Comparison of ENCODE assay signal across 22 cellular contexts in the genomic region with DNA sequence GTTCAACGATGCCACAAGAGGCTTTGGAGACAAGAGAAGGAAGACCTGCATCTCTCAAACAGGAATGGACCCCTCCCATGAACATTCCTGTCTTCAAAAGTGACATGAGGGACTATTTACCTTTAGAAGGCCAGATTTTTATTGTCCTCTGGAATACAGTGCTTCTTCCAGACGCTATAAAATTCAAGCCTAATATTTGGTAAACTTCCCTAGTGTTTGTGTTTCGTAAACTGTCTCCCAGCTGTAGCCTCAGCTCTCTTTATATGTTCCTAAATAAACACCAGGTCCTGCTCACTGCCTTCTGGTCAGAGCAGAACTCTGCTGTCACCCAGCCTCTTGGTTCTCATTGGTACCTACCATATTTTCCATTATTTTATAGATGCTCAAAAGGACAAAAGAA.
DNase-seq lines count a peak whose midpoint lies in the region; FAIRE-seq and TF ChIP-seq lines count a peak whose summit lies in the region.
"Had no signal": no experiment of that assay in that cellular context is flagged by ENCODE, and none has a peak within 500 bp of the region (broad histone marks: within the 10 kb centered on the region; RNA-seq: fewer than 3 reads in every experiment).

No MANE protein-coding gene starts in this region.

- TF ChIP-seq CTCF in 22Rv1 (IDR thresholded peaks at IDR 0.05) (no peak), nephron progenitor cell (IDR thresholded peaks at IDR 0.05) (no peak)

- DNase-seq in DMS153 treated with DMSO at 0.1 percent for 48 hours (lab: John Stamatoyannopoulos, UW; ENCODE audit: unreplicated experiment) (peak; percentile 30), adipocyte (ENCODE audit: low read depth) (peak; percentile 37), nephron progenitor cell (no peak), D341Med (ENCODE audit: low spot score) (no peak), GM12892 (ENCODE audit: insufficient read length) (no peak), C1 segment of cervical spinal cord (lab: John Stamatoyannopoulos, UW) (no peak)
- DNase-seq: activated CD4-positive, CD25-positive, alpha-beta regulatory T cell; activated gamma-delta T cell; activated T-cell treated with anti-CD3 and anti-CD28 coated beads for 4 hours; CD4-positive, CD25-positive, alpha-beta regulatory T cell; GOT3; head of caudate nucleus; mammary epithelial cell; naive B cell; NCI-H187; stimulated activated naive CD4-positive, alpha-beta T cell treated with Interleukin-2 at 50 U/mL for 16 hours; T-helper 9 cell had no signal

- peaks cover 4% of the 10 kb centered on the region for H3K9me3 Mint-ChIP-seq in nephron progenitor cell
- H3K9me3 Mint-ChIP-seq: activated CD8-positive, alpha-beta T cell treated with anti-CD3 and anti-CD28 coated beads for 36 hours had no signal

- H3K9ac ChIP-seq in adipocyte (ENCODE audit: low read length), result no peak overlapping the region

- peak overlapping the region; percentile 85 for H3K27ac Mint-ChIP-seq in nephron progenitor cell
- H3K27ac Mint-ChIP-seq: activated CD8-positive, alpha-beta T cell treated with anti-CD3 and anti-CD28 coated beads for 36 hours; CD4-positive, CD25-positive, alpha-beta regulatory T cell; naive B cell had no signal

- no peak for TF ChIP-seq POLR2A in GM12892 (IDR thresholded peaks at IDR 0.05; ENCODE audit: low read depth, low read length)

- no peaks in the 10 kb centered on the region for H3K27me3 ChIP-seq in adipocyte (replicated peaks; ENCODE audit: control insufficient read depth, insufficient read depth, low read length)
- H3K27me3 ChIP-seq: body of pancreas, testis had no signal

- 0 out of 2 replicates have a peak overlapping the region, but pooled peaks have one; percentile 25 for H3K27ac ChIP-seq in 22Rv1
- H3K27ac ChIP-seq: body of pancreas, epithelial cell of prostate had no signal

- H3K4me1 ChIP-seq in adipocyte (ENCODE audit: control insufficient read depth, insufficient read depth, low read length), result peaks cover 34% of the 10 kb centered on the region

- H3K36me3 Mint-ChIP-seq in nephron progenitor cell (ENCODE audit: low read depth), result peaks cover 26% of the 10 kb centered on the region
- H3K36me3 Mint-ChIP-seq: CD4-positive, CD25-positive, alpha-beta regulatory T cell; naive B cell had no signal

- H3K9me3 ChIP-seq in adipocyte (ENCODE audit: control insufficient read depth, low read length), result no peaks in the 10 kb centered on the region
- H3K9me3 ChIP-seq: body of pancreas, testis had no signal

- FAIRE-seq in GM12892 (lab: Jason Lieb, UNC), result no peak

- peaks cover 70% of the 10 kb centered on the region for H3K4me1 Mint-ChIP-seq in nephron progenitor cell
- H3K4me1 Mint-ChIP-seq: CD4-positive, CD25-positive, alpha-beta regulatory T cell; naive B cell had no signal

- no peak overlapping the region for H3K4me3 Mint-ChIP-seq in nephron progenitor cell
- H3K4me3 Mint-ChIP-seq: activated CD8-positive, alpha-beta T cell treated with anti-CD3 and anti-CD28 coated beads for 36 hours; CD4-positive, CD25-positive, alpha-beta regulatory T cell; naive B cell had no signal

- no peak overlapping the region for H3K4me3 ChIP-seq in adipocyte (ENCODE audit: low read length)
- H3K4me3 ChIP-seq: body of pancreas, testis had no signal

- H3K27me3 Mint-ChIP-seq in nephron progenitor cell (ENCODE audit: low read depth, poor library complexity), result no peaks in the 10 kb centered on the region

- H3K36me3 ChIP-seq in adipocyte (ENCODE audit: control insufficient read depth, insufficient read depth, low read length, severe bottlenecking), result no peaks in the 10 kb centered on the region

Comparison
In these comparisons a context has a peak if more than half of its experiments do, and no peak if none do; other contexts are left out.
1. DNase-seq: peak in DMS153 treated with DMSO at 0.1 percent for 48 hours (single experiment) and adipocyte (single experiment); none in nephron progenitor cell (single experiment), D341Med (single experiment), GM12892 (single experiment) and C1 segment of cervical spinal cord (0 of 14).